ENCODE assay signal across 35 cellular contexts in the genomic region with DNA sequence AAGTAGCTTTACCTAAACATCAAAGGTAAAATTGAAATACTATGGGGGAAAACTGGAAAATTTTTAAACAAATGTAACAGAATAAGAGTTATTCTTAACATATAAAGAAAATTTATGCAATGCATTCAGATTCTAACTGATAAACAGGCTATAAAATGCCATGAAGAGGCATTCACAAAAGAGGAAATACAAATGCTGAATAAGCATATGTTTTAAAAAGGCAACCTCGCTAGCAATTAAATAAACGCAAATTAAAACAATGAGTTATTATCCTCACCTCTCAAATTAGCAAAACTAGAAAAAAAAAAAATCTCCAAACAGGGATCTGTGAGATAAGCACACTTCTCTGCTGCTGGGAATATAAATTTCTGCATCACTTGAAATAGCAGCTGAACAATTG.
"Had no signal": no experiment of that assay in that cellular context is flagged by ENCODE, and none has a peak within 500 bp of the region (broad histone marks: within the 10 kb centered on the region; RNA-seq: fewer than 3 reads in every experiment).

No MANE protein-coding gene starts in this region.

- H3K9me3 ChIP-seq: adrenal gland had no signal

- FAIRE-seq: astrocyte, colon, TTC549 had no signal

- H3K36me3 Mint-ChIP-seq: activated CD8-positive, alpha-beta memory T cell treated with anti-CD3 and anti-CD28 coated beads, Interleukin-2, amount 10 ng/mL, durations not matched to agents 7 days and 5 days; activated naive CD4-positive, alpha-beta T cell treated with anti-CD3 and anti-CD28 coated beads, Interleukin-2, amount 10 ng/mL, durations not matched to agents 7 days and 5 days; activated naive CD4-positive, alpha-beta T cell treated with anti-CD3 and anti-CD28 coated beads, Interleukin-2, amount 50 U/mL, for 24 hours; activated naive CD8-positive, alpha-beta T cell; activated naive CD8-positive, alpha-beta T cell treated with anti-CD3 and anti-CD28 coated beads, Interleukin-2, amount 10 ng/mL, durations not matched to agents 7 days and 5 days had no signal

- DNase-seq: activated B cell treated with CpG ODN at 0.5 μM for 24 hours; activated CD4-positive, alpha-beta memory T cell treated with anti-CD3 and anti-CD28 coated beads, Interleukin-2, amount 10 ng/mL, durations not matched to agents 7 days and 5 days; activated CD4-positive, alpha-beta T cell treated with anti-CD3 and anti-CD28 coated beads for 4 hours; activated CD4-positive, alpha-beta T cell treated with anti-CD3 and anti-CD28 coated beads, Interleukin-2, amount 10 ng/mL, durations not matched to agents 7 days and 5 days; activated CD4-positive, alpha-beta T cell treated with anti-CD3 and anti-CD28 coated beads, Interleukin-2, amount 50 U/mL, for 48 hours; activated CD4-positive, CD25-positive, alpha-beta regulatory T cell treated with anti-CD3 and anti-CD28 coated beads, Interleukin-2, amount 50 U/mL, for 72 hours; activated CD8-positive, alpha-beta memory T cell treated with anti-CD3 and anti-CD28 coated beads for 24 hours; activated CD8-positive, alpha-beta memory T cell treated with anti-CD3 and anti-CD28 coated beads, Interleukin-2, amount 10 ng/mL, durations not matched to agents 7 days and 5 days; activated CD8-positive, alpha-beta memory T cell treated with anti-CD3 and anti-CD28 coated beads, Interleukin-2, amount 50 U/mL, for 48 hours; activated CD8-positive, alpha-beta T cell treated with anti-CD3 and anti-CD28 coated beads, Interleukin-2, amount 10 ng/mL, durations not matched to agents 7 days and 5 days; activated effector memory CD4-positive, alpha-beta T cell treated with Interleukin-2 at 50 U/mL for 16 hours; activated gamma-delta T cell; activated naive CD4-positive, alpha-beta T cell treated with anti-CD3 and anti-CD28 coated beads, Interleukin-2, amount 10 ng/mL, durations not matched to agents 7 days and 5 days; activated naive CD4-positive, alpha-beta T cell treated with Interleukin-2 at 50 U/mL for 16 hours; activated naive CD8-positive, alpha-beta T cell treated with anti-CD3 and anti-CD28 coated beads, Interleukin-2, amount 10 ng/mL, durations not matched to agents 7 days and 5 days; activated T-cell treated with anti-CD3 and anti-CD28 coated beads, Interleukin-2, amount 50 U/mL, for 24 hours; activated T-cell treated with anti-CD3 and anti-CD28 coated beads, Interleukin-2, amount 50 U/mL, for 48 hours; adrenal gland; amniotic stem cell; aorta; body of pancreas; brain microvascular endothelial cell; central memory CD4-positive, alpha-beta T cell; T-helper 2 cell; T-helper 9 cell had no signal

- H3K27me3 ChIP-seq: adrenal gland, body of pancreas, brain microvascular endothelial cell, breast epithelium had no signal

- H3K27me3 Mint-ChIP-seq: activated B cell treated with CpG ODN at 0.5 μM for 24 hours; activated CD4-positive, alpha-beta memory T cell treated with anti-CD3 and anti-CD28 coated beads, Interleukin-2, amount 10 ng/mL, durations not matched to agents 7 days and 5 days; activated CD4-positive, alpha-beta T cell treated with anti-CD3 and anti-CD28 coated beads, Interleukin-2, amount 10 ng/mL, durations not matched to agents 7 days and 5 days; activated CD8-positive, alpha-beta memory T cell treated with anti-CD3 and anti-CD28 coated beads, Interleukin-2, amount 10 ng/mL, durations not matched to agents 7 days and 5 days; activated naive CD4-positive, alpha-beta T cell treated with anti-CD3 and anti-CD28 coated beads, Interleukin-2, amount 10 ng/mL, durations not matched to agents 7 days and 5 days; activated naive CD8-positive, alpha-beta T cell; activated naive CD8-positive, alpha-beta T cell treated with anti-CD3 and anti-CD28 coated beads, Interleukin-2, amount 10 ng/mL, durations not matched to agents 7 days and 5 days; activated T-cell treated with anti-CD3 and anti-CD28 coated beads, Interleukin-2, amount 50 U/mL, for 24 hours had no signal

- H3K9me3 Mint-ChIP-seq: activated CD4-positive, alpha-beta T cell treated with anti-CD3 and anti-CD28 coated beads, Interleukin-2, amount 10 ng/mL, durations not matched to agents 7 days and 5 days; activated naive CD4-positive, alpha-beta T cell treated with anti-CD3 and anti-CD28 coated beads, Interleukin-2, amount 10 ng/mL, durations not matched to agents 7 days and 5 days; activated naive CD8-positive, alpha-beta T cell treated with anti-CD3 and anti-CD28 coated beads, Interleukin-2, amount 10 ng/mL, durations not matched to agents 7 days and 5 days; activated T-cell treated with anti-CD3 and anti-CD28 coated beads, Interleukin-2, amount 50 U/mL, for 24 hours; activated T-helper 2 cell treated with anti-CD3 and anti-CD28 coated beads, Interferon-gamma antibody, Interleukin-2, Interleukin-4, amounts not matched to agents 10 μg/mL and 5 μg/mL and 100 μg/mL, durations not matched to agents 14 hours and 24 hours and 36 hours; T-helper 1 cell treated with Interleukin-12 subunit alpha and Interleukin-12 subunit beta and Interleukin-4 antibody, amounts not matched to agents 30 μg/mL and 1 μg/mL, for 36 hours had no signal

- H3K36me3 ChIP-seq: adrenal gland, brain microvascular endothelial cell, breast epithelium had no signal

- H3K4me1 Mint-ChIP-seq: activated B cell treated with CpG ODN at 0.5 μM for 24 hours; activated CD4-positive, alpha-beta memory T cell treated with anti-CD3 and anti-CD28 coated beads, Interleukin-2, amount 10 ng/mL, durations not matched to agents 7 days and 5 days; activated CD4-positive, alpha-beta T cell treated with anti-CD3 and anti-CD28 coated beads, Interleukin-2, amount 10 ng/mL, durations not matched to agents 7 days and 5 days; activated CD8-positive, alpha-beta memory T cell treated with anti-CD3 and anti-CD28 coated beads, Interleukin-2, amount 10 ng/mL, durations not matched to agents 7 days and 5 days; activated naive CD4-positive, alpha-beta T cell treated with anti-CD3 and anti-CD28 coated beads, Interleukin-2, amount 10 ng/mL, durations not matched to agents 7 days and 5 days; activated naive CD4-positive, alpha-beta T cell treated with anti-CD3 and anti-CD28 coated beads, Interleukin-2, amount 50 U/mL, for 24 hours; activated naive CD8-positive, alpha-beta T cell treated with anti-CD3 and anti-CD28 coated beads, Interleukin-2, amount 10 ng/mL, durations not matched to agents 7 days and 5 days had no signal

- H3K4me3 Mint-ChIP-seq: activated B cell treated with CpG ODN at 0.5 μM for 24 hours; activated CD4-positive, alpha-beta memory T cell treated with anti-CD3 and anti-CD28 coated beads, Interleukin-2, amount 10 ng/mL, durations not matched to agents 7 days and 5 days; activated CD4-positive, alpha-beta T cell treated with anti-CD3 and anti-CD28 coated beads, Interleukin-2, amount 10 ng/mL, durations not matched to agents 7 days and 5 days; activated CD8-positive, alpha-beta memory T cell treated with anti-CD3 and anti-CD28 coated beads, Interleukin-2, amount 10 ng/mL, durations not matched to agents 7 days and 5 days; activated CD8-positive, alpha-beta T cell treated with anti-CD3 and anti-CD28 coated beads, Interleukin-2, amount 10 ng/mL, durations not matched to agents 7 days and 5 days; activated naive CD4-positive, alpha-beta T cell treated with anti-CD3 and anti-CD28 coated beads, Interleukin-2, amount 10 ng/mL, durations not matched to agents 7 days and 5 days; activated naive CD4-positive, alpha-beta T cell treated with anti-CD3 and anti-CD28 coated beads, Interleukin-2, amount 50 U/mL, for 24 hours; activated naive CD8-positive, alpha-beta T cell; activated naive CD8-positive, alpha-beta T cell treated with anti-CD3 and anti-CD28 coated beads, Interleukin-2, amount 10 ng/mL, durations not matched to agents 7 days and 5 days; activated T-cell treated with anti-CD3 and anti-CD28 coated beads, Interleukin-2, amount 50 U/mL, for 24 hours; T-helper 1 cell treated with Interleukin-12 subunit alpha and Interleukin-12 subunit beta and Interleukin-4 antibody, amounts not matched to agents 30 μg/mL and 1 μg/mL, for 36 hours; T-helper 2 cell treated with Interferon-gamma antibody and Interleukin-4, amounts not matched to agents 5 μg/mL and 100 μg/mL, for 36 hours had no signal

- ATAC-seq: activated CD8-positive, alpha-beta memory T cell treated with anti-CD3 and anti-CD28 coated beads, Interleukin-2, amount 10 ng/mL, durations not matched to agents 7 days and 5 days; activated CD8-positive, alpha-beta T cell treated with anti-CD3 and anti-CD28 coated beads, Interleukin-2, amount 10 ng/mL, durations not matched to agents 7 days and 5 days; body of pancreas had no signal

- H3K27ac Mint-ChIP-seq: activated B cell treated with CpG ODN at 0.5 μM for 24 hours; activated CD4-positive, alpha-beta memory T cell treated with anti-CD3 and anti-CD28 coated beads, Interleukin-2, amount 10 ng/mL, durations not matched to agents 7 days and 5 days; activated CD4-positive, alpha-beta T cell treated with anti-CD3 and anti-CD28 coated beads, Interleukin-2, amount 10 ng/mL, durations not matched to agents 7 days and 5 days; activated CD8-positive, alpha-beta memory T cell treated with anti-CD3 and anti-CD28 coated beads, Interleukin-2, amount 10 ng/mL, durations not matched to agents 7 days and 5 days; activated CD8-positive, alpha-beta T cell treated with anti-CD3 and anti-CD28 coated beads, Interleukin-2, amount 10 ng/mL, durations not matched to agents 7 days and 5 days; activated naive CD4-positive, alpha-beta T cell treated with anti-CD3 and anti-CD28 coated beads, Interleukin-2, amount 10 ng/mL, durations not matched to agents 7 days and 5 days; activated naive CD4-positive, alpha-beta T cell treated with anti-CD3 and anti-CD28 coated beads, Interleukin-2, amount 50 U/mL, for 24 hours; activated naive CD8-positive, alpha-beta T cell; activated naive CD8-positive, alpha-beta T cell treated with anti-CD3 and anti-CD28 coated beads, Interleukin-2, amount 10 ng/mL, durations not matched to agents 7 days and 5 days; activated T-cell treated with anti-CD3 and anti-CD28 coated beads, Interleukin-2, amount 50 U/mL, for 24 hours; activated T-helper 2 cell treated with anti-CD3 and anti-CD28 coated beads, Interferon-gamma antibody, Interleukin-2, Interleukin-4, amounts not matched to agents 10 μg/mL and 5 μg/mL and 100 μg/mL, durations not matched to agents 14 hours and 24 hours and 36 hours; T-helper 1 cell treated with Interleukin-12 subunit alpha and Interleukin-12 subunit beta and Interleukin-4 antibody, amounts not matched to agents 30 μg/mL and 1 μg/mL, for 36 hours; T-helper 2 cell treated with Interferon-gamma antibody and Interleukin-4, amounts not matched to agents 5 μg/mL and 100 μg/mL, for 36 hours had no signal

- H3K4me1 ChIP-seq: body of pancreas, breast epithelium had no signal

- H3K4me3 ChIP-seq: adrenal gland, body of pancreas, breast epithelium had no signal

- H3K27ac ChIP-seq: adrenal gland, body of pancreas, brain microvascular endothelial cell, breast epithelium, VCaP had no signal
